1 cellular context compared by ENCODE assay signal in genomic region chr12:19482036-19482435, GRCh38.
TF ChIP-seq lines count a peak whose summit lies in the region.

No MANE protein-coding gene starts in this region.

TF ChIP-seq in WTC11, 78 proteins besides CTCF, POLR2A, EP300 and RAD21 (continued from another document):
- TF ChIP-seq AFF4 (CRISPR knock-in tag; IDR thresholded peaks at IDR 0.05; ENCODE audit: borderline replicate concordance) (no peak), GABPB1 (CRISPR knock-in tag; IDR thresholded peaks at IDR 0.05) (no peak), ZNF396 (CRISPR knock-in tag; IDR thresholded peaks at IDR 0.05; ENCODE audit: borderline replicate concordance) (no peak), E2F5 (CRISPR knock-in tag; IDR thresholded peaks at IDR 0.05) (no peak)
